In the genomic region with DNA sequence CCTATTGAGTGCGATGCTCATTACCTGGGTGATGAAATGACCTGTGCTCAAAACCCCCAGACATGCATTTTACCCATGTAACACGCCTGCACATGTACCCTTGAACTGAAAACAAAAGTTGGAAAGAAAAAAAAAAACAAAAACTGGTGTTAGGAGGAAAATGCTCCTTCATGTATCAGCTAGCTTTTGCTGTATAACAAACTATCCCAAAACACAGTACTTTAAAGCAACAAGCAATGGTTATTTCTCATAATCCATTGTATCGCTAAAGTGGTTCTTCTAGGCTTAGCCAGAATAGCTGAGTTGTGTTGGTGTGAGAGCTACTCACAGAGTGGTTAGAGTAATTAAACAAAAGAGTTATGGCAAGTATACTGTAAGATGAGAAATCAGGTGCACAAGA, we compare ENCODE assay signal across 4 cellular contexts.
A peak's percentile ranks its signal among the peaks of the same experiment; 100 is the strongest.
TF ChIP-seq lines count a peak whose summit lies in the region.

No MANE protein-coding gene starts in this region.

TF ChIP-seq in HepG2, 621 proteins besides CTCF, POLR2A, EP300 and RAD21:
- TF ChIP-seq RBAK (CRISPR knock-in tag; IDR thresholded peaks at IDR 0.05), result peak; percentile 94
- TF ChIP-seq RFX3 (CRISPR knock-in tag; IDR thresholded peaks at IDR 0.05), result no peak
- no peak for TF ChIP-seq ZNF792 (CRISPR knock-in tag; IDR thresholded peaks at IDR 0.05)
- no peak for TF ChIP-seq RARA (CRISPR knock-in tag; IDR thresholded peaks at IDR 0.05)
- no peak for TF ChIP-seq NAIF1 (CRISPR knock-in tag; IDR thresholded peaks at IDR 0.05; ENCODE audit: borderline replicate concordance)

TF ChIP-seq in HEK293, 187 proteins besides CTCF, POLR2A, EP300 and RAD21:
- TF ChIP-seq RBAK (tag by site-specific recombination; IDR thresholded peaks at IDR 0.05) (peak; percentile 98), BCL11A (tag by site-specific recombination; IDR thresholded peaks at IDR 0.05; ENCODE audit: low read depth) (no peak)
TF ChIP-seq in HEK293: peak in this region for 1.

TF ChIP-seq in WTC11, 78 proteins besides CTCF, POLR2A, EP300 and RAD21:
- TF ChIP-seq GRHL2 (CRISPR knock-in tag; IDR thresholded peaks at IDR 0.05; ENCODE audit: insufficient replicate concordance, severe bottlenecking), result no peak
- TF ChIP-seq CBFB (CRISPR knock-in tag; IDR thresholded peaks at IDR 0.05; ENCODE audit: low read depth), result no peak
- 0 out of 2 replicates have a peak, but pooled peaks have one; percentile 23 for TF ChIP-seq GTF2I (CRISPR knock-in tag; conservative IDR thresholded peaks at IDR 0.05)
- TF ChIP-seq, protein P1, sequence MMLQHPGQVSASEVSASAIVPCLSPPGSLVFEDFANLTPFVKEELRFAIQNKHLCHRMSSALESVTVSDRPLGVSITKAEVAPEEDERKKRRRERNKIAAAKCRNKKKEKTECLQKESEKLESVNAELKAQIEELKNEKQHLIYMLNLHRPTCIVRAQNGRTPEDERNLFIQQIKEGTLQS (CRISPR knock-in tag; conservative IDR thresholded peaks at IDR 0.05), result no peak

TF ChIP-seq in K562, 482 proteins besides CTCF, POLR2A, EP300 and RAD21:
- TF ChIP-seq RBM25 (IDR thresholded peaks at IDR 0.05; ENCODE audit: low read depth, low read length, severe bottlenecking) (peak; percentile 84), TRIM28 (IDR thresholded peaks at IDR 0.05) (0 out of 2 replicates have a peak, but pooled peaks have one; percentile 41), KDM1A (IDR thresholded peaks at IDR 0.05) (0 out of 4 replicates have a peak, but pooled peaks of 1 of the 2 experiments have one; percentile 13), CBX3 (IDR thresholded peaks at IDR 0.05; ENCODE audit: borderline replicate concordance in 1 of 2, low read length in 2 of 2) (peak in 1 of 2 experiments; percentile 67; a peak in 2 of 3 replicates), BCOR (IDR thresholded peaks at IDR 0.05) (peak; percentile 73; the same call in 1 of the 2 replicates), ADNP (tag; IDR thresholded peaks at IDR 0.05) (peak; percentile 30; the same call in 1 of the 2 replicates)
- TF ChIP-seq, protein P2, sequence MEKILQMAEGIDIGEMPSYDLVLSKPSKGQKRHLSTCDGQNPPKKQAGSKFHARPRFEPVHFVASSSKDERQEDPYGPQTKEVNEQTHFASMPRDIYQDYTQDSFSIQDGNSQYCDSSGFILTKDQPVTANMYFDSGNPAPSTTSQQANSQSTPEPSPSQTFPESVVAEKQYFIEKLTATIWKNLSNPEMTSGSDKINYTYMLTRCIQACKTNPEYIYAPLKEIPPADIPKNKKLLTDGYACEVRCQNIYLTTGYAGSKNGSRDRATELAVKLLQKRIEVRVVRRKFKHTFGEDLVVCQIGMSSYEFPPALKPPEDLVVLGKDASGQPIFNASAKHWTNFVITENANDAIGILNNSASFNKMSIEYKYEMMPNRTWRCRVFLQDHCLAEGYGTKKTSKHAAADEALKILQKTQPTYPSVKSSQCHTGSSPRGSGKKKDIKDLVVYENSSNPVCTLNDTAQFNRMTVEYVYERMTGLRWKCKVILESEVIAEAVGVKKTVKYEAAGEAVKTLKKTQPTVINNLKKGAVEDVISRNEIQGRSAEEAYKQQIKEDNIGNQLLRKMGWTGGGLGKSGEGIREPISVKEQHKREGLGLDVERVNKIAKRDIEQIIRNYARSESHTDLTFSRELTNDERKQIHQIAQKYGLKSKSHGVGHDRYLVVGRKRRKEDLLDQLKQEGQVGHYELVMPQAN (IDR thresholded peaks at IDR 0.05; ENCODE audit: borderline replicate concordance), result no peak
- TF ChIP-seq, protein P3, sequence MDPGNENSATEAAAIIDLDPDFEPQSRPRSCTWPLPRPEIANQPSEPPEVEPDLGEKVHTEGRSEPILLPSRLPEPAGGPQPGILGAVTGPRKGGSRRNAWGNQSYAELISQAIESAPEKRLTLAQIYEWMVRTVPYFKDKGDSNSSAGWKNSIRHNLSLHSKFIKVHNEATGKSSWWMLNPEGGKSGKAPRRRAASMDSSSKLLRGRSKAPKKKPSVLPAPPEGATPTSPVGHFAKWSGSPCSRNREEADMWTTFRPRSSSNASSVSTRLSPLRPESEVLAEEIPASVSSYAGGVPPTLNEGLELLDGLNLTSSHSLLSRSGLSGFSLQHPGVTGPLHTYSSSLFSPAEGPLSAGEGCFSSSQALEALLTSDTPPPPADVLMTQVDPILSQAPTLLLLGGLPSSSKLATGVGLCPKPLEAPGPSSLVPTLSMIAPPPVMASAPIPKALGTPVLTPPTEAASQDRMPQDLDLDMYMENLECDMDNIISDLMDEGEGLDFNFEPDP (CRISPR knock-in tag; IDR thresholded peaks at IDR 0.05), result no peak
